In the genomic region with DNA sequence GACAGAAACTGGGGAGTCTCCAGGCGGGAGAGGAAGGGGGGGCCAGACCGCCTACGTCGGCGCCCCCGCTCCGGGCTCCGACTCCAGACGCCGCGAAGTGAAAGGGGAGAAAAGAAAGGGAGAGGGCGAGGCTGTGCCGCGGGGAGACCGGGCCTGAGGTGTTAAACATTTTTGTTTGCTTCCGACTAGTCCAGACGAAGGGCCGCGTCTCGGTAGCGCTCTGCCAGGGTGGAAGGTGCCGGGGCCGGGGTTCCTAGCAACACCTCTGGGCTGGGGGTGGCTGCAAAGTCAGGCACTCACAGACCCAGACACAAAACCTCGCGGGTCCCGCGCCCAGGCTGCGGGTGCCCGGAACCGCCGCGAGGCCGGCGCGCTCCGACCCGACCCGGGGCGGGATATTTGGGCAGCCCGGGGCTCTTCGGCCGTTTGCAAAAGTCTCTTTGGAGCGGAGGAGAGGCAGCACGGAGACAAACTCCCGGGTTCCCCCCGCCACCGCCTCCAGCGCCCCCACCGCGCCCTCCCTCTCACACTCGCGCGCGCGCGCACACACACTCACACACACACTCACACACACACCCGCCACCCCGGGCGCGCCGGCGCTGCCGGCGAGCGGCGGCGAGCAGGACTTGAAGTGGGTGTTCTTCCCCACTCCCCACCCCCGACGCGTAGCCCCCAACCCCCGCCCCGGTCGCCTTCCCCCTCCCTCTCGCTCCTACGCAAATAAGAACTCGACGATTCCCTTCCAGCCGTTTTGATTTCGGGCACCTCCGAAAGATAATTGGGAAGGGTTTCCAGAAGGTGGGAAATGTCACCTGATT, we compare ENCODE assay signal across 8 cellular contexts. TPM values are rescaled to one million over a fixed set of nuclear protein-coding genes. Genes with fewer than 3 reads are reported as not detected.
A peak's percentile ranks its signal among the peaks of the same experiment; 100 is the strongest.
DNase-seq lines count a peak whose midpoint lies in the region; ATAC-seq and TF ChIP-seq lines count a peak whose summit lies in the region.

No MANE protein-coding gene starts in this region.

- H3K27me3 ChIP-seq in dorsolateral prefrontal cortex: peaks cover 0 to 30% (median 4%) of the 10 kb centered on the region in 45 donors

- peak overlapping the region; percentile 84 for H3K4me3 Mint-ChIP-seq in T-helper 1 cell treated with Interleukin-12 subunit alpha and Interleukin-12 subunit beta and Interleukin-4 antibody, amounts not matched to agents 30 μg/mL and 1 μg/mL, for 36 hours

- no peak overlapping the region for H3K27ac ChIP-seq in dorsolateral prefrontal cortex

- H3K4me3 ChIP-seq in HFF-Myc (replicated peaks; ENCODE audit: low read depth, low read length) (peak overlapping the region; percentile 95), dorsolateral prefrontal cortex (peak overlapping the region; percentile 47 to 83 (median 64)), lower leg skin (ENCODE audit: low read depth, poor library complexity, severe bottlenecking) (peak overlapping the region; percentile 60)

- 0% methylated on average over 67 to 70 of the region's 80 CpGs for WGBS in lower leg skin, 2 donors

- H3K36me3 Mint-ChIP-seq in T-helper 1 cell treated with Interleukin-12 subunit alpha and Interleukin-12 subunit beta and Interleukin-4 antibody, amounts not matched to agents 30 μg/mL and 1 μg/mL, for 36 hours (ENCODE audit: low read depth): no peaks in the 10 kb centered on the region

- intact Hi-C loops in dorsolateral prefrontal cortex (cut with DNase I) (loop anchor here (2.0 to 10.0 kb wide), 3 partner anchors 77 to 739 kb away; no protein-coding TSS in a partner anchor), lower leg skin (cut with DNase I; ENCODE audit: low total_unique reads) (loop anchor here (5.0 kb wide), 1 partner anchor 742 kb away; no protein-coding TSS in a partner anchor)

- H3K9me3 Mint-ChIP-seq in T-helper 1 cell treated with Interleukin-12 subunit alpha and Interleukin-12 subunit beta and Interleukin-4 antibody, amounts not matched to agents 30 μg/mL and 1 μg/mL, for 36 hours: no peaks in the 10 kb centered on the region

- peaks cover 32% of the 10 kb centered on the region for H3K4me1 Mint-ChIP-seq in T-helper 1 cell treated with Interleukin-12 subunit alpha and Interleukin-12 subunit beta and Interleukin-4 antibody, amounts not matched to agents 30 μg/mL and 1 μg/mL, for 36 hours (ENCODE audit: low read depth)

- TF ChIP-seq POLR2A in lower leg skin (IDR thresholded peaks at IDR 0.05): no peak

- TF ChIP-seq CTCF in AG09319 (IDR thresholded peaks at IDR 0.05; ENCODE audit: low read depth, low read length) (no peak), HFF-Myc (IDR thresholded peaks at IDR 0.05; ENCODE audit: low read depth, low read length, missing control alignments) (no peak), dorsolateral prefrontal cortex (IDR thresholded peaks at IDR 0.05 in 54 of 56, conservative IDR thresholded peaks at IDR 0.05 in 2 of 56; ENCODE audit: low read depth in 1 of 56, partially characterized antibody in 56 of 56) (no peak), lower leg skin (IDR thresholded peaks at IDR 0.05) (no peak)

- H3K27ac Mint-ChIP-seq in T-helper 1 cell treated with Interleukin-12 subunit alpha and Interleukin-12 subunit beta and Interleukin-4 antibody, amounts not matched to agents 30 μg/mL and 1 μg/mL, for 36 hours: peak overlapping the region; percentile 11

- peaks cover 80% of the 10 kb centered on the region for H3K27me3 Mint-ChIP-seq in T-helper 1 cell treated with Interleukin-12 subunit alpha and Interleukin-12 subunit beta and Interleukin-4 antibody, amounts not matched to agents 30 μg/mL and 1 μg/mL, for 36 hours (ENCODE audit: low read depth)

- no peak for ATAC-seq in GM21526 (IDR thresholded peaks at IDR 0.05; ENCODE audit: low FRiP score, unreplicated experiment)
- ATAC-seq in HG03457 (IDR thresholded peaks at IDR 0.05; ENCODE audit: unreplicated experiment): no peak

- DNase-seq in AG09319 (ENCODE audit: extremely low read depth, low read depth) (peak; percentile 54), HFF-Myc (ENCODE audit: extremely low read depth, low read depth) (no peak), dorsolateral prefrontal cortex (peak in 2 of 10 donors; percentile 44 to 45), lower leg skin (ENCODE audit: low spot score in 2 of 2) (peak; percentile 51 to 93), stromal cell of bone marrow (ENCODE audit: low read depth) (peak; percentile 49)

RNA-seq across cellular contexts. Expression of a gene that starts 0.6 kb away (rescaled TPM):
- total RNA-seq in dorsolateral prefrontal cortex: 1 to 10 TPM in 21 of 120 experiments, under 1 TPM in 68, not detected in 31; 0.18 to 3.3 (median 0.63) TPM
- total RNA-seq in lower leg skin: 10 to 100 TPM in 2 of 4 donors, 1 to 10 TPM in 2; 6.1 to 14.0 (median 8.7) TPM
